In the genomic region with DNA sequence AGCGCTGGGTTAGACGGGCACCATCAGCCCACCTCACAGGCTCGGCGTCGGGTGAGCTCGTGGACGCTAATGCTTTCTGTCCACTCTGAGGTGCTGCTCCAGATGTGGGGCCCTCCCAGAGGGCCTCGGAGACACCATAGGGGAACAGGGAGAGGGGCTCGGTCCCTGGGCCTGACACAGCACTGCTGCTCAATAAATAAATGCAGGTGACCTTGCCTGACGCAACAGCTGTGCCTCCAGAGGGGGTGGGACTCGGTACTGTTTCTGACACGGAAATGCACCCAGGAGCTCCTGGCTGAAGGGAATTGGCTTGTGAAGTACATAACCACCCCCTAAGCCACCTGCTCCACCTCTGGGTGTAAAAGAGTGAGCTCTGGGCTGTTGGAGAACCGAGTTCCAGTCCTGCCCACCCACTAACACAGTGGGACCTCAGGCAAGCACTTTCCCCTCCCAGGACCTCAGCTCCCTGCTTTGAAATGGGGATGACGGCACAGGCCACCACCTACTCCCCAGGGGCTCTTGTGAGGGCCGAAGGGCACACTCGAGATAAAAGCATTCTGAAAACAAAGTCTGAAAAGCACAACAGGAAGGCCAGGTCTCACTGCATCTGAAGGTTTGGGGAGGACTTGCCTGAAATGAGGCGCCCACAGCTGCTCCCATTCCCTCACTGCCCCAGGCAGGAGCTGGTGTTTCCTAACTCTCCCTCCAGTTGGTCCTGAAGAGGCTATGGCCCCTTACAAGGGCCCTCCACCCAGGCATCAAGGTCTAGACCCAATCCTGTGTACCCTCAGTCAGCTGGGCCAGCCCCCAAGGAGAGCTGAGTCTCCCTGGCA, we compare ENCODE assay signal across 20 cellular contexts. TPM values are rescaled to one million over a fixed set of nuclear protein-coding genes. Genes with fewer than 3 reads are reported as not detected.
DNase-seq lines count a peak whose midpoint lies in the region; ATAC-seq and TF ChIP-seq lines count a peak whose summit lies in the region.
"Had no signal": no experiment of that assay in that cellular context is flagged by ENCODE, and none has a peak within 500 bp of the region (broad histone marks: within the 10 kb centered on the region; RNA-seq: fewer than 3 reads in every experiment).

No MANE protein-coding gene starts in this region.

- no peak overlapping the region for H3K27ac ChIP-seq in RWPE2 (ENCODE audit: poor library complexity, severe bottlenecking)
- no peak overlapping the region for H3K27ac ChIP-seq in osteoblast (ENCODE audit: low read depth, low read length)
- no peak overlapping the region for H3K27ac ChIP-seq in endodermal cell (ENCODE audit: low read depth, low read length)
- H3K27ac ChIP-seq: C4-2B had no signal

- WGBS in endodermal cell (ENCODE audit: insufficient coverage in 1 of 2, insufficient read length in 1 of 2), 2 experiments, result 83 to 88% methylated on average over 15 to 17 of the region's 17 CpGs

- peak; percentile 8; the same call in 1 of the 3 replicates for ATAC-seq in RWPE2 (ENCODE audit: low read depth)

- no peaks in the 10 kb centered on the region for H3K9me3 Mint-ChIP-seq in endodermal cell
- H3K9me3 Mint-ChIP-seq: CD8-positive, alpha-beta memory T cell; H9 had no signal

- no peak overlapping the region for H3K27ac Mint-ChIP-seq in endodermal cell
- H3K27ac Mint-ChIP-seq: CD8-positive, alpha-beta memory T cell had no signal

- H3K36me3 Mint-ChIP-seq in endodermal cell (ENCODE audit: low read depth), result no peaks in the 10 kb centered on the region
- H3K36me3 Mint-ChIP-seq: CD8-positive, alpha-beta memory T cell had no signal

- H3K9ac ChIP-seq in endodermal cell (ENCODE audit: extremely low read depth, low read length, poor library complexity, severe bottlenecking), result no peak overlapping the region

- DNase-seq in NCI-H146 (lab: John Stamatoyannopoulos, UW) (peak; percentile 11), NCI-H146 treated with DMSO at 0.1 percent for 48 hours (lab: John Stamatoyannopoulos, UW; ENCODE audit: unreplicated experiment) (no peak), H7 (peak; percentile 55), RWPE2 (ENCODE audit: low spot score) (no peak), osteoblast (ENCODE audit: insufficient read length, low spot score, missing footprints) (peak; percentile 81), endodermal cell (no peak), putamen (ENCODE audit: low spot score) (no peak)
- DNase-seq: 8988T; CD8-positive, alpha-beta memory T cell; GDM1; H9; KG1; NCI-H1092 treated with DMSO at 0.1 percent for 48 hours; NCI-H187 treated with DMSO at 0.1 percent for 48 hours; NCI-H226; NCI-H524 treated with DMSO at 0.1 percent for 48 hours; Right ventricle myocardium superior; T-helper 2 cell had no signal

- H3K4me1 ChIP-seq in RWPE2 (ENCODE audit: insufficient read depth, poor library complexity, severe bottlenecking), result peaks cover 4% of the 10 kb centered on the region
- H3K4me1 ChIP-seq in osteoblast (ENCODE audit: insufficient read depth, low read length), result peaks cover 2% of the 10 kb centered on the region
- H3K4me1 ChIP-seq in endodermal cell (ENCODE audit: control insufficient read depth, insufficient read depth, low read length), result peaks cover 4% of the 10 kb centered on the region

- H3K36me3 ChIP-seq in H7 (replicated peaks; ENCODE audit: control insufficient read depth, insufficient read depth, low read length) (no peaks in the 10 kb centered on the region), RWPE2 (ENCODE audit: low read depth) (no peaks in the 10 kb centered on the region), osteoblast (ENCODE audit: insufficient read depth, low read length) (no peaks in the 10 kb centered on the region), endodermal cell (ENCODE audit: control insufficient read depth, insufficient read depth, low read length) (no peaks in the 10 kb centered on the region)

- H3K4me1 Mint-ChIP-seq in endodermal cell, result peaks cover 1% of the 10 kb centered on the region

- H3K9me3 ChIP-seq in RWPE2 (ENCODE audit: severe bottlenecking) (no peaks in the 10 kb centered on the region), osteoblast (ENCODE audit: low read depth, low read length) (no peaks in the 10 kb centered on the region), endodermal cell (ENCODE audit: control insufficient read depth, low read length) (no peaks in the 10 kb centered on the region)

- TF ChIP-seq CTCF in RWPE2 (IDR thresholded peaks at IDR 0.05; ENCODE audit: poor library complexity, severe bottlenecking), result no peak
- TF ChIP-seq CTCF in osteoblast (IDR thresholded peaks at IDR 0.05; ENCODE audit: extremely low read depth, low read depth, low read length), result no peak
- no peak for TF ChIP-seq CTCF in endodermal cell (conservative IDR thresholded peaks at IDR 0.05)

- H4K20me1 ChIP-seq in osteoblast (ENCODE audit: insufficient read depth, low read length), result peaks cover 10% of the 10 kb centered on the region

- H3K4me3 ChIP-seq in H7 (ENCODE audit: insufficient read depth, low read depth, low read length) (no peak overlapping the region), RWPE2 (ENCODE audit: severe bottlenecking) (no peak overlapping the region), osteoblast (ENCODE audit: insufficient read depth, low read length) (no peak overlapping the region), endodermal cell (ENCODE audit: low read length) (no peak overlapping the region)

- H3K27me3 Mint-ChIP-seq in endodermal cell (ENCODE audit: insufficient read depth), result peaks cover 29% of the 10 kb centered on the region

- no peaks in the 10 kb centered on the region for H3K79me2 ChIP-seq in osteoblast (ENCODE audit: insufficient read depth, low read length)

- no peak overlapping the region for H3K4me3 Mint-ChIP-seq in endodermal cell
- H3K4me3 Mint-ChIP-seq: H9 had no signal

- no peak overlapping the region for H3K4me2 ChIP-seq in osteoblast (ENCODE audit: insufficient read depth, low read length)

- no peak overlapping the region for H2AFZ ChIP-seq in osteoblast (ENCODE audit: low read length)

- H3K27me3 ChIP-seq in H7 (ENCODE audit: control insufficient read depth, insufficient read depth, low read length) (no peaks in the 10 kb centered on the region; the same call in 1 of the 2 replicates), RWPE2 (ENCODE audit: insufficient read depth, poor library complexity, severe bottlenecking) (peaks cover 54% of the 10 kb centered on the region), osteoblast (ENCODE audit: insufficient read depth, low read length) (peaks cover 33% of the 10 kb centered on the region), endodermal cell (ENCODE audit: control insufficient read depth, insufficient read depth, low read length, poor library complexity, severe bottlenecking) (peaks cover 1% of the 10 kb centered on the region)

RNA-seq across cellular contexts. Expression of a gene that starts 6.7 kb away (rescaled TPM):
- 0.14 TPM in 1 of 2 replicates, not detected in the other for total RNA-seq in H7 (2014; rRNA removed; shearing (Covaris generic))
- total RNA-seq in osteoblast (81.3 and 121 TPM in 2 replicates), endodermal cell (under 1 TPM; 0.15 to 0.22 TPM)
- 0.07 TPM for polyA plus RNA-seq in endodermal cell (2013, experiment 1 of 2)
- polyA plus RNA-seq in endodermal cell (2013, experiment 2 of 2), result not detected
- total RNA-seq: Daoy had no signal
- polyA plus RNA-seq: CD8-positive, alpha-beta memory T cell had no signal

RNA-seq across cellular contexts. Expression of a gene that starts 37.1 kb away (rescaled TPM):
- total RNA-seq in H7 (2014; rRNA removed; shearing (Covaris generic)), result not detected in 2 replicates
- total RNA-seq in osteoblast (520 and 687 TPM in 2 replicates), endodermal cell (not detected)
- polyA plus RNA-seq in endodermal cell (2013, experiment 1 of 2), result not detected
- not detected for polyA plus RNA-seq in endodermal cell (2013, experiment 2 of 2)
- total RNA-seq: CD8-positive, alpha-beta memory T cell; Daoy; H9 had no signal
- polyA plus RNA-seq: CD8-positive, alpha-beta memory T cell had no signal

RNA-seq across cellular contexts. Expression of a gene that starts 58.0 kb away (rescaled TPM):
- total RNA-seq in H7 (2014; rRNA removed; shearing (Covaris generic)), result 2.7 and 3.1 TPM in 2 replicates
- total RNA-seq in osteoblast, result 0.29 and 0.36 TPM in 2 replicates
- 10 to 100 TPM in 1 of 2 donors, 1 to 10 TPM in 1; 4.3 to 13.0 TPM for total RNA-seq in endodermal cell
- polyA plus RNA-seq in endodermal cell (2013, experiment 1 of 2), result 13.4 TPM
- polyA plus RNA-seq in endodermal cell (2013, experiment 2 of 2), result 11.1 TPM
- total RNA-seq: CD8-positive, alpha-beta memory T cell had no signal
- polyA plus RNA-seq: CD8-positive, alpha-beta memory T cell had no signal

Comparison
In these comparisons a context has a peak if more than half of its experiments do, and no peak if none do; other contexts are left out.
1. DNase-seq: peak in NCI-H146 (single experiment), H7 (single experiment) and osteoblast (single experiment); none in NCI-H146 treated with DMSO at 0.1 percent for 48 hours (single experiment), RWPE2 (single experiment), endodermal cell (single experiment) and putamen (single experiment).
2. RNA of a gene that starts 6.7 kb away (total RNA-seq): 81.3 to 121 TPM in osteoblast; 0.15 to 0.22 TPM in endodermal cell and 0.14 TPM in H7; every median in the first group is over 10 times any median in the second.
3. RNA of a gene that starts 37.1 kb away (total RNA-seq): 520 to 687 TPM in osteoblast; not detected in H7 and not detected in endodermal cell; every median in the first group is over 100 times any median in the second.